Comparison of ENCODE assay signal across 22 cellular contexts in genomic region chr1:197633447-197634039, GRCh38.
"Had no signal": no experiment of that assay in that cellular context is flagged by ENCODE, and none has a peak within 500 bp of the region (broad histone marks: within the 10 kb centered on the region; RNA-seq: fewer than 3 reads in every experiment).

No MANE protein-coding gene starts in this region.

- H3K4me3 Mint-ChIP-seq: activated CD4-positive, alpha-beta memory T cell treated with anti-CD3 and anti-CD28 coated beads for 36 hours; activated CD8-positive, alpha-beta memory T cell treated with anti-CD3 and anti-CD28 coated beads, Interleukin-2, amount 10 ng/mL, durations not matched to agents 7 days and 5 days; activated naive CD4-positive, alpha-beta T cell treated with anti-CD3 and anti-CD28 coated beads for 36 hours; activated naive CD8-positive, alpha-beta T cell treated with anti-CD3 and anti-CD28 coated beads, Interleukin-2, amount 50 U/mL, for 24 hours; nephron progenitor cell; type B pancreatic cell had no signal

- H3K79me2 ChIP-seq: hepatocyte had no signal

- H3K4me2 ChIP-seq: hepatocyte had no signal

- H3K9me3 ChIP-seq: suprapubic skin had no signal

- H3K4me1 ChIP-seq: esophagus squamous epithelium, lower lobe of right lung, suprapubic skin had no signal

- ATAC-seq: activated CD8-positive, alpha-beta memory T cell treated with anti-CD3 and anti-CD28 coated beads, Interleukin-2, amount 10 ng/mL, durations not matched to agents 7 days and 5 days; activated naive CD8-positive, alpha-beta T cell treated with anti-CD3 and anti-CD28 coated beads, Interleukin-2, amount 50 U/mL, for 24 hours; lower lobe of right lung; right cardiac atrium had no signal

- H3K4me3 ChIP-seq: esophagus squamous epithelium, hepatocyte, lower lobe of right lung, suprapubic skin had no signal

- DNase-seq: activated CD4-positive, alpha-beta memory T cell treated with anti-CD3 and anti-CD28 coated beads for 36 hours; activated CD8-positive, alpha-beta memory T cell treated with anti-CD3 and anti-CD28 coated beads, Interleukin-2, amount 10 ng/mL, durations not matched to agents 7 days and 5 days; activated naive CD4-positive, alpha-beta T cell treated with anti-CD3 and anti-CD28 coated beads for 36 hours; activated naive CD8-positive, alpha-beta T cell treated with anti-CD3 and anti-CD28 coated beads, Interleukin-2, amount 50 U/mL, for 24 hours; activated T-cell treated with anti-CD3 and anti-CD28 coated beads, Interleukin-2, amount 50 U/mL, for 1 hour; aorta; cortex of kidney; effector CD4-positive, alpha-beta T cell; esophagus squamous epithelium; kidney glomerular epithelial cell; lower lobe of right lung; nephron progenitor cell; right cardiac atrium; small intestine; stimulated activated CD4-positive, alpha-beta T cell treated with anti-CD3 and anti-CD28 coated beads, Interleukin-4, amount 100 ng/mL, for 4 hours; stimulated activated CD8-positive, alpha-beta memory T cell treated with anti-CD3 and anti-CD28 coated beads, Interleukin-4, amount 100 ng/mL, for 48 hours; stimulated activated naive CD4-positive, alpha-beta T cell treated with Interleukin-2 at 50 U/mL for 16 hours had no signal

- H3K27ac Mint-ChIP-seq: activated CD4-positive, alpha-beta memory T cell treated with anti-CD3 and anti-CD28 coated beads for 36 hours; activated CD8-positive, alpha-beta memory T cell treated with anti-CD3 and anti-CD28 coated beads, Interleukin-2, amount 10 ng/mL, durations not matched to agents 7 days and 5 days; activated naive CD4-positive, alpha-beta T cell treated with anti-CD3 and anti-CD28 coated beads for 36 hours; activated naive CD8-positive, alpha-beta T cell treated with anti-CD3 and anti-CD28 coated beads, Interleukin-2, amount 50 U/mL, for 24 hours; activated T-helper 2 cell treated with anti-CD3 and anti-CD28 coated beads, Interferon-gamma antibody, Interleukin-2, Interleukin-4, amounts not matched to agents 10 μg/mL and 5 μg/mL and 100 μg/mL, durations not matched to agents 14 hours and 24 hours and 36 hours; nephron progenitor cell; progenitor cell of endocrine pancreas; type B pancreatic cell had no signal

- H3K27me3 ChIP-seq: esophagus squamous epithelium, hepatocyte, suprapubic skin had no signal

- H3K27me3 Mint-ChIP-seq: activated CD4-positive, alpha-beta memory T cell treated with anti-CD3 and anti-CD28 coated beads for 36 hours; activated CD8-positive, alpha-beta memory T cell treated with anti-CD3 and anti-CD28 coated beads, Interleukin-2, amount 10 ng/mL, durations not matched to agents 7 days and 5 days; activated naive CD8-positive, alpha-beta T cell treated with anti-CD3 and anti-CD28 coated beads, Interleukin-2, amount 50 U/mL, for 24 hours; progenitor cell of endocrine pancreas; type B pancreatic cell had no signal

- H3K4me1 Mint-ChIP-seq: activated CD8-positive, alpha-beta memory T cell treated with anti-CD3 and anti-CD28 coated beads, Interleukin-2, amount 10 ng/mL, durations not matched to agents 7 days and 5 days; activated naive CD8-positive, alpha-beta T cell treated with anti-CD3 and anti-CD28 coated beads, Interleukin-2, amount 50 U/mL, for 24 hours had no signal

- H3K27ac ChIP-seq: esophagus squamous epithelium, hepatocyte, lower lobe of right lung, suprapubic skin had no signal

- H2AFZ ChIP-seq: hepatocyte had no signal

- H3K9me3 Mint-ChIP-seq: nephron progenitor cell, type B pancreatic cell had no signal

- H3K36me3 Mint-ChIP-seq: type B pancreatic cell had no signal
